ENCODE assay signal across 24 cellular contexts in the genomic region with DNA sequence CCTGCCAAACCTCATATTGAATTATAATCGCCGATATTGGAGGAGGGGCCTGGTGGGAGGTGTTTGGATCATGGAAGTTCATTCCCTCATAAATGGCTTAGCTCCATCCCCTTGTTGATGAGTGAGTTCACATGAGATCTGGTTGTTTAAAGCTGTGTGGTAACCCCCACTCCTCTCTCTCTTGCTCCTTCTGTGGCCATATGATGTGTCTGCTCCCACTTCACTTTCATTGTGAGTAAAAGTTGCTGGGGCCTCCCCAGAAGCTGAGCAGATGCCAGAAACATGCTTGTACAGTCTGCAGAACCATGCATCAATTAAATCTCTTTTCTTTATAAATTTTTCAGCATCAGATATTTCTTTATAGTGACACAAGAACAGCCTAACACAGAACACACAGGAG.
DNase-seq lines count a peak whose midpoint lies in the region; ATAC-seq, FAIRE-seq and TF ChIP-seq lines count a peak whose summit lies in the region.
"Had no signal": no experiment of that assay in that cellular context is flagged by ENCODE, and none has a peak within 500 bp of the region (broad histone marks: within the 10 kb centered on the region; RNA-seq: fewer than 3 reads in every experiment).

No MANE protein-coding gene starts in this region.

- in situ Hi-C loops in IMR-90 (cut with MboI; ENCODE audit: low sequenced_read_pairs): no loop called here

- no peak overlapping the region for H3K4me3 ChIP-seq in IMR-90 (ENCODE audit: insufficient read depth, low read depth, low read length)
- H3K4me3 ChIP-seq: BLaER1 treated with 17β-estradiol and CSF1 and Interleukin-3, amounts not matched to agents 10 nM and 100 nM; mucosa of descending colon; upper lobe of right lung had no signal

- no peaks in the 10 kb centered on the region for H3K36me3 Mint-ChIP-seq in activated naive CD4-positive, alpha-beta T cell treated with anti-CD3 and anti-CD28 coated beads, Interleukin-2, amount 10 ng/mL, durations not matched to agents 7 days and 5 days
- H3K36me3 Mint-ChIP-seq: activated naive CD4-positive, alpha-beta T cell treated with anti-CD3 and anti-CD28 coated beads, Interleukin-2, amount 50 U/mL, for 72 hours had no signal

- TF ChIP-seq RAD21 in IMR-90 (IDR thresholded peaks at IDR 0.05; ENCODE audit: low read length): no peak

- no peak overlapping the region for H3K4me2 ChIP-seq in IMR-90 (ENCODE audit: low read depth, low read length)
- H3K4me2 ChIP-seq: KMS-11 had no signal

- no peak overlapping the region for H3K27ac ChIP-seq in IMR-90 (ENCODE audit: insufficient read depth, low read length)
- H3K27ac ChIP-seq: KMS-11, RWPE1, upper lobe of right lung had no signal

- H3K27me3 Mint-ChIP-seq in activated naive CD4-positive, alpha-beta T cell treated with anti-CD3 and anti-CD28 coated beads, Interleukin-2, amount 10 ng/mL, durations not matched to agents 7 days and 5 days: no peaks in the 10 kb centered on the region
- H3K27me3 Mint-ChIP-seq: dendritic cell treated with granulocyte-macrophage colony-stimulating factor and Interleukin-4, amounts not matched to agents 40 ng/mL and 50 ng/mL, for 4 days; stimulated activated naive CD8-positive, alpha-beta T cell treated with anti-CD3 and anti-CD28 coated beads, Interleukin-15, Interleukin-2, amounts not matched to agents 100 ng/mL and 50 ng/mL, for 24 hours had no signal

- no peak overlapping the region; the same call in 1 of the 2 replicates for H3K14ac ChIP-seq in IMR-90 (replicated peaks; ENCODE audit: low read depth, low read length)

- FAIRE-seq in GM12891 (lab: Jason Lieb, UNC): no peak
- FAIRE-seq: A204.1, frontal cortex, G401.6, H54 had no signal

- peaks cover 4% of the 10 kb centered on the region for H3K9me3 Mint-ChIP-seq in activated naive CD4-positive, alpha-beta T cell treated with anti-CD3 and anti-CD28 coated beads, Interleukin-2, amount 10 ng/mL, durations not matched to agents 7 days and 5 days
- H3K9me3 Mint-ChIP-seq: dendritic cell treated with granulocyte-macrophage colony-stimulating factor and Interleukin-4, amounts not matched to agents 40 ng/mL and 50 ng/mL, for 4 days had no signal

- H3K4me1 Mint-ChIP-seq in activated naive CD4-positive, alpha-beta T cell treated with anti-CD3 and anti-CD28 coated beads, Interleukin-2, amount 10 ng/mL, durations not matched to agents 7 days and 5 days: no peaks in the 10 kb centered on the region

- H2BK5ac ChIP-seq in IMR-90 (ENCODE audit: low read depth, low read length, poor library complexity, severe bottlenecking): no peak overlapping the region

- peak overlapping the region; percentile 27; the same call in 1 of the 2 replicates for H3K18ac ChIP-seq in IMR-90 (ENCODE audit: low read depth, low read length)

- no peak for DNase-seq in GM12891 (ENCODE audit: insufficient read length, low spot score)
- DNase-seq in IMR-90: peak; percentile 12
- no peak for DNase-seq in hypothalamus (lab: John Stamatoyannopoulos, UW)
- DNase-seq in putamen (ENCODE audit: low spot score): no peak
- DNase-seq in activated naive CD4-positive, alpha-beta T cell treated with anti-CD3 and anti-CD28 coated beads, Interleukin-2, amount 10 ng/mL, durations not matched to agents 7 days and 5 days: no peak
- no peak for DNase-seq in GDM1 (lab: John Stamatoyannopoulos, UW)
- DNase-seq: activated CD4-positive, alpha-beta T cell treated with anti-CD3 and anti-CD28 coated beads, Interleukin-2, amount 50 U/mL, for 48 hours; mucosa of descending colon; NCI-H1417; retina; stimulated activated CD4-positive, alpha-beta T cell treated with anti-CD3 and anti-CD28 coated beads, Interleukin-15, amount 100 ng/mL, for 24 hours; upper lobe of right lung had no signal

- no peak overlapping the region for H3K23ac ChIP-seq in IMR-90 (ENCODE audit: low read depth, low read length)

- no peaks in the 10 kb centered on the region for H3K9me3 ChIP-seq in IMR-90 (ENCODE audit: control insufficient read depth, insufficient read depth, low read length)
- H3K9me3 ChIP-seq: BLaER1 treated with 17β-estradiol and CSF1 and Interleukin-3, amounts not matched to agents 10 nM and 100 nM; mucosa of descending colon; upper lobe of right lung had no signal

- no peak overlapping the region for H3K27ac Mint-ChIP-seq in activated naive CD4-positive, alpha-beta T cell treated with anti-CD3 and anti-CD28 coated beads, Interleukin-2, amount 10 ng/mL, durations not matched to agents 7 days and 5 days
- H3K27ac Mint-ChIP-seq: activated naive CD4-positive, alpha-beta T cell treated with anti-CD3 and anti-CD28 coated beads, Interleukin-2, amount 50 U/mL, for 72 hours; dendritic cell treated with granulocyte-macrophage colony-stimulating factor and Interleukin-4, amounts not matched to agents 40 ng/mL and 50 ng/mL, for 4 days; stimulated activated naive CD8-positive, alpha-beta T cell treated with anti-CD3 and anti-CD28 coated beads, Interleukin-15, Interleukin-2, amounts not matched to agents 100 ng/mL and 50 ng/mL, for 24 hours had no signal

- H3K4ac ChIP-seq in IMR-90 (ENCODE audit: low read depth, low read length): no peak overlapping the region

- no peak overlapping the region for H2AK5ac ChIP-seq in IMR-90 (ENCODE audit: low read depth, low read length)

- H3K4me1 ChIP-seq in IMR-90 (ENCODE audit: control insufficient read depth, insufficient read depth, low read length): no peaks in the 10 kb centered on the region
- H3K4me1 ChIP-seq: upper lobe of right lung had no signal

- no TSS peak for BruUV-seq in IMR-90 (replicated peaks; lab: Mats Ljungman, UMichigan)

- H4K91ac ChIP-seq in IMR-90 (ENCODE audit: insufficient read depth, low read depth, low read length): no peak overlapping the region

- no peak overlapping the region for H4K5ac ChIP-seq in IMR-90 (ENCODE audit: low read depth, low read length)

- TF ChIP-seq POLR2A in GM12891 (IDR thresholded peaks at IDR 0.05; ENCODE audit: low read depth, low read length): no peak
- TF ChIP-seq POLR2A in IMR-90 (IDR thresholded peaks at IDR 0.05; ENCODE audit: low read depth, low read length): no peak

- H2BK120ac ChIP-seq in IMR-90 (ENCODE audit: low read depth, low read length): 0 out of 2 replicates have a peak overlapping the region, but pooled peaks have one; percentile 23

- no peak overlapping the region for H2AFZ ChIP-seq in IMR-90 (replicated peaks; ENCODE audit: low read length, poor library complexity)

- no peak overlapping the region for H3K4me3 Mint-ChIP-seq in activated naive CD4-positive, alpha-beta T cell treated with anti-CD3 and anti-CD28 coated beads, Interleukin-2, amount 10 ng/mL, durations not matched to agents 7 days and 5 days
- H3K4me3 Mint-ChIP-seq: dendritic cell treated with granulocyte-macrophage colony-stimulating factor and Interleukin-4, amounts not matched to agents 40 ng/mL and 50 ng/mL, for 4 days; stimulated activated naive CD8-positive, alpha-beta T cell treated with anti-CD3 and anti-CD28 coated beads, Interleukin-15, Interleukin-2, amounts not matched to agents 100 ng/mL and 50 ng/mL, for 24 hours had no signal

- POLR2A ChIA-PET in IMR-90 (lab: Charles Lee; ENCODE audit: unreplicated experiment): no interaction called here

- no peak overlapping the region for H3K9ac ChIP-seq in IMR-90 (ENCODE audit: low read depth, low read length)
- H3K9ac ChIP-seq: BLaER1 treated with 17β-estradiol and CSF1 and Interleukin-3, amounts not matched to agents 10 nM and 100 nM; KMS-11 had no signal

- TF ChIP-seq CTCF in IMR-90 (conservative IDR thresholded peaks at IDR 0.05; ENCODE audit: low read depth, low read length): no peak

- ATAC-seq in GM19025 (IDR thresholded peaks at IDR 0.05; ENCODE audit: low read depth, unreplicated experiment) (peak; percentile 49), HG02798 (IDR thresholded peaks at IDR 0.05; ENCODE audit: poor library complexity, unreplicated experiment) (peak; percentile 69), IMR-90 (ENCODE audit: low read depth) (no peak)
- ATAC-seq: activated naive CD4-positive, alpha-beta T cell treated with anti-CD3 and anti-CD28 coated beads, Interleukin-2, amount 50 U/mL, for 72 hours; mucosa of descending colon; upper lobe of right lung had no signal

- H4K20me1 ChIP-seq in IMR-90 (ENCODE audit: insufficient read depth, low read length): no peaks in the 10 kb centered on the region
- H4K20me1 ChIP-seq: BLaER1 treated with 17β-estradiol and CSF1 and Interleukin-3, amounts not matched to agents 10 nM and 100 nM had no signal

- no peaks in the 10 kb centered on the region for H3K36me3 ChIP-seq in IMR-90 (ENCODE audit: control insufficient read depth, insufficient read depth, low read length)
- H3K36me3 ChIP-seq: BLaER1 treated with 17β-estradiol and CSF1 and Interleukin-3, amounts not matched to agents 10 nM and 100 nM; upper lobe of right lung had no signal

- dilution Hi-C loops in IMR-90 (cut with HindIII; ENCODE audit: low sequenced_read_pairs, unreplicated experiment): no loop called here

- no peak overlapping the region for H2AK9ac ChIP-seq in IMR-90 (replicated peaks; ENCODE audit: low read depth, low read length, poor library complexity)

- H3K79me1 ChIP-seq in IMR-90 (ENCODE audit: low read depth in 1 of 2, low read length in 2 of 2): no peaks in the 10 kb centered on the region

- intact Hi-C loops in IMR-90 (cut with micrococcal nuclease): no loop called here

- H3K9me1 ChIP-seq in IMR-90 (ENCODE audit: insufficient read depth, low read length): no peaks in the 10 kb centered on the region

- H4K8ac ChIP-seq in IMR-90 (ENCODE audit: low read depth in 2 of 2, low read length in 2 of 2): 0 out of 4 replicates have a peak overlapping the region, but pooled peaks of 1 of the 2 experiments have one; percentile 42

- H2BK20ac ChIP-seq in IMR-90 (ENCODE audit: low read depth, low read length): 0 out of 2 replicates have a peak overlapping the region, but pooled peaks have one; percentile 53

- no peaks in the 10 kb centered on the region for H3K27me3 ChIP-seq in IMR-90 (ENCODE audit: control insufficient read depth, insufficient read depth, low read length)
- H3K27me3 ChIP-seq: BLaER1 treated with 17β-estradiol and CSF1 and Interleukin-3, amounts not matched to agents 10 nM and 100 nM; upper lobe of right lung had no signal

- no peak overlapping the region for H2BK15ac ChIP-seq in IMR-90 (ENCODE audit: low read depth, low read length)

- CTCF ChIA-PET in IMR-90 (lab: Yijun Ruan, JAX): no interaction called here
- CTCF ChIA-PET in activated naive CD4-positive, alpha-beta T cell treated with anti-CD3 and anti-CD28 coated beads, Interleukin-2, amount 10 ng/mL, durations not matched to agents 7 days and 5 days (lab: Charles Lee): no interaction called here

- no CpG with 5 or more reads among the region's 2 CpGs for WGBS in IMR-90 (ENCODE audit: extremely low coverage in 2 of 2, insufficient read length in 1 of 2), 2 experiments

- H3K56ac ChIP-seq in IMR-90 (ENCODE audit: extremely low read depth, insufficient read depth, low read length): no peak overlapping the region

TF ChIP-seq in GM12891, 5 proteins besides CTCF, POLR2A, EP300 and RAD21:
- TF ChIP-seq PAX5 (IDR thresholded peaks at IDR 0.05; ENCODE audit: insufficient read depth, low read length, severe bottlenecking) (no peak), SPI1 (IDR thresholded peaks at IDR 0.05; ENCODE audit: low read depth, low read length) (0 out of 2 replicates have a peak, but pooled peaks have one; percentile 2)

TF ChIP-seq in IMR-90, 13 proteins besides CTCF, POLR2A, EP300 and RAD21 (continues in another document):
- no peak for TF ChIP-seq MAZ (IDR thresholded peaks at IDR 0.05; ENCODE audit: borderline replicate concordance, low read depth, low read length)
- TF ChIP-seq CHD1 (IDR thresholded peaks at IDR 0.05; ENCODE audit: low read depth, low read length): no peak
